9 cellular contexts compared by ENCODE assay signal in genomic region chr11:129815596-129816461, GRCh38. TPM values are rescaled to one million over a fixed set of nuclear protein-coding genes. Genes with fewer than 3 reads are reported as not detected.
DNase-seq lines count a peak whose midpoint lies in the region; ATAC-seq lines count a peak whose summit lies in the region.
"Had no signal": no experiment of that assay in that cellular context is flagged by ENCODE, and none has a peak within 500 bp of the region (broad histone marks: within the 10 kb centered on the region; RNA-seq: fewer than 3 reads in every experiment).

Gene TMEM45B (plus strand): TSS chr11:129815848. CDS start chr11:129852483, 36,635 bp downstream.

- peaks cover 2% of the 10 kb centered on the region; the same call in 1 of the 2 replicates for H3K4me1 ChIP-seq in HAP-1

- H3K4me1 Mint-ChIP-seq in activated T-helper 17 cell treated with anti-CD3 and anti-CD28 coated beads, Interleukin-2, amount 50 U/mL, for 72 hours: peaks cover 11% of the 10 kb centered on the region

- in situ Hi-C loops in HAP-1 (cut with MboI; ENCODE audit: low sequenced_read_pairs): no loop called here

- H3K4me3 ChIP-seq in HAP-1: no peak within 1 kb of the TSS

- no peaks in the 10 kb centered on the region for H3K9me3 Mint-ChIP-seq in activated T-helper 17 cell treated with anti-CD3 and anti-CD28 coated beads, Interleukin-2, amount 50 U/mL, for 72 hours

- H3K27me3 Mint-ChIP-seq in activated T-helper 17 cell treated with anti-CD3 and anti-CD28 coated beads, Interleukin-2, amount 50 U/mL, for 72 hours: no peaks in the 10 kb centered on the region

- H3K36me3 ChIP-seq in HAP-1 (replicated peaks): no peaks in the 10 kb centered on the region

- DNase-seq in NCI-H2029 (lab: John Stamatoyannopoulos, UW) (peak; percentile 52), NCI-H2029 treated with DMSO at 0.1 percent for 48 hours (lab: John Stamatoyannopoulos, UW) (no peak), iPS-NIHi11 (ENCODE audit: low spot score) (peak; percentile 76), GM19238 (ENCODE audit: insufficient read length, low spot score) (no peak), C1 segment of cervical spinal cord (lab: John Stamatoyannopoulos, UW) (no peak), HAP-1 (ENCODE audit: low spot score in 2 of 2) (no peak)
- peak; percentile 29 for DNase-seq in stimulated activated CD4-positive, alpha-beta T cell treated with anti-CD3 and anti-CD28 coated beads, Interleukin-4, amount 100 ng/mL, for 24 hours

- H3K36me3 Mint-ChIP-seq in activated T-helper 17 cell treated with anti-CD3 and anti-CD28 coated beads, Interleukin-2, amount 50 U/mL, for 72 hours (ENCODE audit: low read depth): no peaks in the 10 kb centered on the region

- peak within 1 kb of the TSS; percentile 89 for H3K4me3 Mint-ChIP-seq in activated T-helper 17 cell treated with anti-CD3 and anti-CD28 coated beads, Interleukin-2, amount 50 U/mL, for 72 hours

- ATAC-seq in activated T-helper 17 cell treated with anti-CD3 and anti-CD28 coated beads, Interleukin-2, amount 50 U/mL, for 72 hours (replicated peaks): peak; percentile 75

- no peaks in the 10 kb centered on the region for H3K9me3 ChIP-seq in HAP-1

- peak within 1 kb of the TSS; percentile 62 for H3K27ac Mint-ChIP-seq in activated T-helper 17 cell treated with anti-CD3 and anti-CD28 coated beads, Interleukin-2, amount 50 U/mL, for 72 hours

- H3K27me3 ChIP-seq in HAP-1 (ENCODE audit: low read depth): peaks cover 11% of the 10 kb centered on the region

RNA-seq across cellular contexts. Expression of gene TMEM45B, which starts in this region (rescaled TPM):
- total RNA-seq in activated T-helper 17 cell treated with anti-CD3 and anti-CD28 coated beads, Interleukin-2, amount 50 U/mL, for 72 hours: 1 to 10 TPM; 2.4 to 4.4 TPM
- total RNA-seq: LHCN-M2 had no signal

Comparison
In these comparisons a context has a peak if more than half of its experiments do, and no peak if none do; other contexts are left out.
1. DNase-seq: peak in NCI-H2029 (single experiment), iPS-NIHi11 (single experiment) and stimulated activated CD4-positive, alpha-beta T cell treated with anti-CD3 and anti-CD28 coated beads, Interleukin-4, amount 100 ng/mL, for 24 hours (single experiment); none in NCI-H2029 treated with DMSO at 0.1 percent for 48 hours (single experiment), GM19238 (single experiment), C1 segment of cervical spinal cord (0 of 14) and HAP-1 (0 of 2).